8 cellular contexts compared by ENCODE assay signal in genomic region chr5:135551593-135552447, GRCh38. TPM values are rescaled to one million over a fixed set of nuclear protein-coding genes. Genes with fewer than 3 reads are reported as not detected.
DNase-seq lines count a peak whose midpoint lies in the region; ATAC-seq, FAIRE-seq and TF ChIP-seq lines count a peak whose summit lies in the region.

No MANE protein-coding gene starts in this region.

- ATAC-seq in upper lobe of left lung (ENCODE audit: low FRiP score in 2 of 2), result peak; percentile 71 to 85

- H3K36me3 ChIP-seq in OCI-LY1 (ENCODE audit: insufficient read depth, low read length) (no peaks in the 10 kb centered on the region), upper lobe of left lung (no peaks in the 10 kb centered on the region)

- H3K4me1 ChIP-seq in OCI-LY1 (ENCODE audit: insufficient read depth, low read length, severe bottlenecking) (no peaks in the 10 kb centered on the region), upper lobe of left lung (peaks cover 0 to 5% (median 0%) of the 10 kb centered on the region in 4 donors)

- H3K27ac ChIP-seq in AG04450 (ENCODE audit: low read depth, low read length) (no peak overlapping the region), OCI-LY1 (ENCODE audit: low read depth, low read length, poor library complexity, severe bottlenecking) (no peak overlapping the region), upper lobe of left lung (no peak overlapping the region)

- no peak for TF ChIP-seq EP300 in upper lobe of left lung (IDR thresholded peaks at IDR 0.05)

- CTCF ChIA-PET in AG04450 (lab: Charles Lee), result interaction anchor here (0.7 to 26.4 kb wide), 24 partner anchors 9 to 279 kb away, joined by 3 to 1313 read pairs (median 6); no protein-coding TSS in a partner anchor

- POLR2A ChIA-PET in AG04450 (lab: Yijun Ruan, JAX), result interaction anchor here (0.7 to 1.1 kb wide), 2 partner anchors 57 to 85 kb away, joined by 3 to 5 read pairs; no protein-coding TSS in a partner anchor

- peak; percentile 63 for FAIRE-seq in GM18507 (lab: Jason Lieb, UNC)

- DNase-seq in AG04450 (ENCODE audit: low read depth, low spot score) (peak; percentile 38), GM18507 (ENCODE audit: extremely low spot score, insufficient read length, low read depth) (peak; percentile 32), HPDE6-E6E7 (ENCODE audit: extremely low spot score) (peak; percentile 69), fibroblast of the aortic adventitia (ENCODE audit: low read depth) (peak; percentile 84), occipital lobe (lab: John Stamatoyannopoulos, UW) (peak; percentile 29), upper lobe of left lung (peak in 1 of 2 donors; percentile 56)
- DNase-seq in activated T-cell treated with anti-CD3 and anti-CD28 coated beads, Interleukin-2, amount 50 U/mL, for 24 hours, result peak; percentile 58

- H3K4me3 ChIP-seq in AG04450 (ENCODE audit: low read depth, low read length) (no peak overlapping the region), OCI-LY1 (ENCODE audit: low read depth, low read length, poor library complexity, severe bottlenecking) (no peak overlapping the region), fibroblast of the aortic adventitia (ENCODE audit: low read depth, low read length) (no peak overlapping the region), upper lobe of left lung (no peak overlapping the region)

- no peaks in the 10 kb centered on the region for H4K20me1 ChIP-seq in OCI-LY1 (ENCODE audit: insufficient read depth, low read length)

- WGBS in upper lobe of left lung, 2 donors, result 39 to 45% methylated on average over 15 of the region's 15 CpGs

- H3K9ac ChIP-seq in OCI-LY1 (ENCODE audit: low read length), result no peak overlapping the region

- no peaks in the 10 kb centered on the region for H3K79me2 ChIP-seq in OCI-LY1 (ENCODE audit: insufficient read depth, low read length)

- no peak overlapping the region for H3K27ac Mint-ChIP-seq in activated T-cell treated with anti-CD3 and anti-CD28 coated beads, Interleukin-2, amount 50 U/mL, for 24 hours

- no peaks in the 10 kb centered on the region for H3K9me2 ChIP-seq in OCI-LY1 (ENCODE audit: low read depth, low read length)

- no peak overlapping the region for H2AFZ ChIP-seq in OCI-LY1 (ENCODE audit: low read length)

- H3K9me3 Mint-ChIP-seq in activated T-cell treated with anti-CD3 and anti-CD28 coated beads, Interleukin-2, amount 50 U/mL, for 24 hours, result no peaks in the 10 kb centered on the region

- no peaks in the 10 kb centered on the region for H3K9me3 ChIP-seq in AG04450 (ENCODE audit: control insufficient read depth, insufficient read depth, low read length)
- no peaks in the 10 kb centered on the region for H3K9me3 ChIP-seq in OCI-LY1 (ENCODE audit: low read length)
- H3K9me3 ChIP-seq in upper lobe of left lung, result no peaks in the 10 kb centered on the region

- peaks cover 78% of the 10 kb centered on the region for H3K27me3 Mint-ChIP-seq in activated T-cell treated with anti-CD3 and anti-CD28 coated beads, Interleukin-2, amount 50 U/mL, for 24 hours

- no peak overlapping the region for H3K4me3 Mint-ChIP-seq in activated T-cell treated with anti-CD3 and anti-CD28 coated beads, Interleukin-2, amount 50 U/mL, for 24 hours

- H3K36me3 Mint-ChIP-seq in activated T-cell treated with anti-CD3 and anti-CD28 coated beads, Interleukin-2, amount 50 U/mL, for 24 hours (ENCODE audit: low read depth), result no peaks in the 10 kb centered on the region

- peak; percentile 88 for TF ChIP-seq CTCF in AG04450 (IDR thresholded peaks at IDR 0.05; ENCODE audit: low read depth, low read length)
- peak; percentile 85 for TF ChIP-seq CTCF in OCI-LY1 (IDR thresholded peaks at IDR 0.05; ENCODE audit: low read length)
- peak; percentile 88 for TF ChIP-seq CTCF in fibroblast of the aortic adventitia (IDR thresholded peaks at IDR 0.05; ENCODE audit: insufficient read depth, low read length)
- peak; percentile 70 to 87 (median 78) for TF ChIP-seq CTCF in upper lobe of left lung (IDR thresholded peaks at IDR 0.05)

- H3K4me2 ChIP-seq in OCI-LY1 (ENCODE audit: low read length), result no peak overlapping the region

- H3K27me3 ChIP-seq in AG04450 (ENCODE audit: control insufficient read depth, insufficient read depth, low read length) (peaks cover 56% of the 10 kb centered on the region), OCI-LY1 (ENCODE audit: insufficient read depth, low read length) (no peaks in the 10 kb centered on the region; the same call in 1 of the 2 replicates), upper lobe of left lung (no peaks in the 10 kb centered on the region)

- no peak for TF ChIP-seq POLR2A in upper lobe of left lung (IDR thresholded peaks at IDR 0.05)

- no peaks in the 10 kb centered on the region for H3K4me1 Mint-ChIP-seq in activated T-cell treated with anti-CD3 and anti-CD28 coated beads, Interleukin-2, amount 50 U/mL, for 24 hours (ENCODE audit: low read depth)

- no peaks in the 10 kb centered on the region for H3F3A ChIP-seq in OCI-LY1 (ENCODE audit: insufficient read depth, low read length)

RNA-seq across cellular contexts. Expression of gene NEUROG1, which starts 16.1 kb away (rescaled TPM):
- not detected in 2 replicates for polyA plus RNA-seq in AG04450 (2011; rRNA removed)
- not detected in 2 replicates for polyA minus RNA-seq in AG04450 (2011; rRNA and poly(A)+ RNA removed)
- total RNA-seq in fibroblast of the aortic adventitia (ENCODE audit: low replicate concordance) (not detected in 2 replicates), occipital lobe (1.1 TPM), upper lobe of left lung (not detected)

RNA-seq across cellular contexts. Expression of gene CXCL14, which starts 27.0 kb away (rescaled TPM):
- polyA plus RNA-seq in AG04450 (2011; rRNA removed), result not detected in 2 replicates
- polyA minus RNA-seq in AG04450 (2011; rRNA and poly(A)+ RNA removed), result not detected in 2 replicates
- total RNA-seq in fibroblast of the aortic adventitia (ENCODE audit: low replicate concordance), result 0.18 and 0.33 TPM in 2 replicates
- total RNA-seq in occipital lobe, result 9.5 TPM
- 1 to 10 TPM in 3 of 6 donors, under 1 TPM in 1, not detected in 2; 0.15 to 5.5 (median 2.4) TPM for total RNA-seq in upper lobe of left lung
